12 cellular contexts compared by ENCODE assay signal in genomic region chr12:115000038-115000437, GRCh38.
DNase-seq lines count a peak whose midpoint lies in the region; ATAC-seq, FAIRE-seq and TF ChIP-seq lines count a peak whose summit lies in the region.
"Had no signal": no experiment of that assay in that cellular context is flagged by ENCODE, and none has a peak within 500 bp of the region (broad histone marks: within the 10 kb centered on the region; RNA-seq: fewer than 3 reads in every experiment).

No MANE protein-coding gene starts in this region.

- no peak overlapping the region for H3K9ac ChIP-seq in astrocyte (ENCODE audit: low read length)

- no peak for TF ChIP-seq CTCF in astrocyte (IDR thresholded peaks at IDR 0.05; ENCODE audit: insufficient read depth, low read depth, low read length)

- no peak overlapping the region for H3K4me2 ChIP-seq in astrocyte (ENCODE audit: low read length)

- H3K9me3 Mint-ChIP-seq in astrocyte (ENCODE audit: unreplicated experiment): peaks cover 13% of the 10 kb centered on the region

- H3K36me3 ChIP-seq in astrocyte (ENCODE audit: insufficient read depth, low read length): no peaks in the 10 kb centered on the region

- H3K36me3 Mint-ChIP-seq in astrocyte (ENCODE audit: low read depth, unreplicated experiment): no peaks in the 10 kb centered on the region

- DNase-seq in MV-4-11 (lab: John Stamatoyannopoulos, UW): peak; percentile 22
- DNase-seq in astrocyte (ENCODE audit: low read depth): peak; percentile 69
- peak; percentile 18 for DNase-seq in non-pigmented ciliary epithelial cell (ENCODE audit: low read depth)
- no peak for DNase-seq in T-helper 2 cell
- no peak for DNase-seq in mesenteric fat pad (ENCODE audit: low spot score)
- no peak for DNase-seq in cerebellum (ENCODE audit: low spot score)
- DNase-seq: activated T-cell treated with anti-CD3 and anti-CD28 coated beads, Interleukin-2, amount 50 U/mL, for 72 hours; foreskin melanocyte; retina had no signal

- no peak overlapping the region for H3K4me3 Mint-ChIP-seq in astrocyte (ENCODE audit: unreplicated experiment)
- H3K4me3 Mint-ChIP-seq: activated T-cell treated with anti-CD3 and anti-CD28 coated beads, Interleukin-2, amount 50 U/mL, for 72 hours had no signal

- no peak overlapping the region for H3K27ac Mint-ChIP-seq in astrocyte (ENCODE audit: unreplicated experiment)
- H3K27ac Mint-ChIP-seq: activated T-cell treated with anti-CD3 and anti-CD28 coated beads, Interleukin-2, amount 50 U/mL, for 72 hours had no signal

- H4K20me1 ChIP-seq in astrocyte (ENCODE audit: insufficient read depth, low read length): no peaks in the 10 kb centered on the region

- FAIRE-seq in astrocyte (lab: Jason Lieb, UNC): no peak
- FAIRE-seq: G401.6, TTC549 had no signal

- peaks cover 8% of the 10 kb centered on the region for H3K4me1 Mint-ChIP-seq in astrocyte (ENCODE audit: low read depth, unreplicated experiment)

- H3K27ac ChIP-seq in astrocyte (ENCODE audit: low read depth, low read length): no peak overlapping the region

- H3K4me1 ChIP-seq in astrocyte (ENCODE audit: insufficient read depth, low read length): no peaks in the 10 kb centered on the region

- H3K9me3 ChIP-seq in astrocyte (ENCODE audit: insufficient read depth, low read depth, low read length): peaks cover 9% of the 10 kb centered on the region

- H3K4me3 ChIP-seq in astrocyte (ENCODE audit: insufficient read depth, low read depth, low read length): no peak overlapping the region

- no peak overlapping the region for H2AFZ ChIP-seq in astrocyte (ENCODE audit: low read depth, low read length)

- peak; percentile 63 for ATAC-seq in GM18907 (IDR thresholded peaks at IDR 0.05; ENCODE audit: unreplicated experiment)
- ATAC-seq: activated T-cell treated with anti-CD3 and anti-CD28 coated beads, Interleukin-2, amount 50 U/mL, for 72 hours had no signal

- no peaks in the 10 kb centered on the region for H3K27me3 ChIP-seq in astrocyte (ENCODE audit: insufficient read depth, low read length)

- H3K79me2 ChIP-seq in astrocyte (ENCODE audit: insufficient read depth, low read length): no peaks in the 10 kb centered on the region

- peaks cover 25% of the 10 kb centered on the region for H3K27me3 Mint-ChIP-seq in astrocyte (ENCODE audit: low read depth, unreplicated experiment)

Comparison
In these comparisons a context has a peak if more than half of its experiments do, and no peak if none do; other contexts are left out.
1. DNase-seq: peak in MV-4-11 (single experiment), astrocyte (single experiment) and non-pigmented ciliary epithelial cell (single experiment); none in T-helper 2 cell (0 of 5), mesenteric fat pad (single experiment) and cerebellum (single experiment).